ENCODE assay signal across 8 cellular contexts in genomic region chr2:168490916-168491605, GRCh38.
DNase-seq lines count a peak whose midpoint lies in the region; ATAC-seq and TF ChIP-seq lines count a peak whose summit lies in the region.

No MANE protein-coding gene starts in this region.

- H3K4me3 Mint-ChIP-seq in activated naive CD4-positive, alpha-beta T cell treated with anti-CD3 and anti-CD28 coated beads, Interleukin-2, amount 50 U/mL, for 24 hours: peak overlapping the region; percentile 82
- H3K4me3 Mint-ChIP-seq in memory B cell: peak overlapping the region; percentile 25

- peaks cover 71% of the 10 kb centered on the region for H3K4me1 Mint-ChIP-seq in activated naive CD4-positive, alpha-beta T cell treated with anti-CD3 and anti-CD28 coated beads, Interleukin-2, amount 50 U/mL, for 24 hours
- peaks cover 2% of the 10 kb centered on the region for H3K4me1 Mint-ChIP-seq in memory B cell

- DNase-seq in memory B cell (ENCODE audit: low spot score in 2 of 2): no peak
- no peak for DNase-seq in WERI-Rb-1
- DNase-seq in NK-92 (lab: John Stamatoyannopoulos, UW; ENCODE audit: unreplicated experiment): no peak

- peak overlapping the region; percentile 94 for H3K27ac Mint-ChIP-seq in activated naive CD4-positive, alpha-beta T cell treated with anti-CD3 and anti-CD28 coated beads, Interleukin-2, amount 50 U/mL, for 24 hours
- H3K27ac Mint-ChIP-seq in memory B cell: no peak overlapping the region

- peak overlapping the region; percentile 67 to 85 (median 77) for H3K9ac ChIP-seq in BLaER1 treated with 17β-estradiol and CSF1 and Interleukin-3, amounts not matched to agents 10 nM and 100 nM

- H3K27ac ChIP-seq in BLaER1 treated with 17β-estradiol and CSF1 and Interleukin-3, amounts not matched to agents 10 nM and 100 nM: peak overlapping the region; percentile 70 to 93 (median 87)
- no peak overlapping the region for H3K27ac ChIP-seq in WERI-Rb-1

- H3K4me1 ChIP-seq in BLaER1 treated with 17β-estradiol and CSF1 and Interleukin-3, amounts not matched to agents 10 nM and 100 nM: peaks cover 23 to 41% (median 29%) of the 10 kb centered on the region in 10 experiments

- no peaks in the 10 kb centered on the region for H3K9me3 Mint-ChIP-seq in activated naive CD4-positive, alpha-beta T cell treated with anti-CD3 and anti-CD28 coated beads, Interleukin-2, amount 50 U/mL, for 24 hours
- no peaks in the 10 kb centered on the region for H3K9me3 Mint-ChIP-seq in memory B cell

- peaks cover 12 to 62% (median 53%) of the 10 kb centered on the region in 11 experiments; a peak in 20 of 22 replicates for H3K9me3 ChIP-seq in BLaER1 treated with 17β-estradiol and CSF1 and Interleukin-3, amounts not matched to agents 10 nM and 100 nM (replicated peaks in 1 of 11)
- no peaks in the 10 kb centered on the region for H3K9me3 ChIP-seq in WERI-Rb-1 (ENCODE audit: severe bottlenecking)

- H3K36me3 Mint-ChIP-seq in activated naive CD4-positive, alpha-beta T cell treated with anti-CD3 and anti-CD28 coated beads, Interleukin-2, amount 50 U/mL, for 24 hours: peaks cover 8% of the 10 kb centered on the region
- H3K36me3 Mint-ChIP-seq in memory B cell: no peaks in the 10 kb centered on the region

- no peak for TF ChIP-seq CTCF in WERI-Rb-1 (IDR thresholded peaks at IDR 0.05; ENCODE audit: low read depth, low read length)

- H3K27me3 Mint-ChIP-seq in activated naive CD4-positive, alpha-beta T cell treated with anti-CD3 and anti-CD28 coated beads, Interleukin-2, amount 50 U/mL, for 24 hours: no peaks in the 10 kb centered on the region
- peaks cover 3% of the 10 kb centered on the region for H3K27me3 Mint-ChIP-seq in memory B cell

- no peaks in the 10 kb centered on the region for H3K27me3 ChIP-seq in BLaER1 treated with 17β-estradiol and CSF1 and Interleukin-3, amounts not matched to agents 10 nM and 100 nM
- H3K27me3 ChIP-seq in WERI-Rb-1 (ENCODE audit: insufficient read depth, low read depth, severe bottlenecking): no peaks in the 10 kb centered on the region

- H3K4me3 ChIP-seq in BLaER1 treated with 17β-estradiol and CSF1 and Interleukin-3, amounts not matched to agents 10 nM and 100 nM: peak overlapping the region in 9 of 10 experiments; percentile 29 to 62 (median 46); a peak in 17 of 20 replicates
- H3K4me3 ChIP-seq in WERI-Rb-1 (ENCODE audit: low read depth, low read length): no peak overlapping the region

- peaks cover 23 to 51% (median 41%) of the 10 kb centered on the region in 11 experiments; a peak in 21 of 22 replicates for H3K36me3 ChIP-seq in BLaER1 treated with 17β-estradiol and CSF1 and Interleukin-3, amounts not matched to agents 10 nM and 100 nM
- H3K36me3 ChIP-seq in WERI-Rb-1: no peaks in the 10 kb centered on the region

- H4K20me1 ChIP-seq in BLaER1 treated with 17β-estradiol and CSF1 and Interleukin-3, amounts not matched to agents 10 nM and 100 nM: peaks cover 0 to 18% (median 0%) of the 10 kb centered on the region in 11 experiments; a peak in 3 of 22 replicates

- H3K4me2 ChIP-seq in BLaER1 treated with 17β-estradiol and CSF1 and Interleukin-3, amounts not matched to agents 10 nM and 100 nM: peak overlapping the region; percentile 72 to 92 (median 82)

- peak; percentile 20 for ATAC-seq in HG02885 (IDR thresholded peaks at IDR 0.05; ENCODE audit: poor library complexity, unreplicated experiment)
- no peak for ATAC-seq in memory B cell (ENCODE audit: low read depth)
- ATAC-seq in GM19463 (IDR thresholded peaks at IDR 0.05; ENCODE audit: unreplicated experiment): no peak
- no peak for ATAC-seq in HG02981 (IDR thresholded peaks at IDR 0.05; ENCODE audit: unreplicated experiment)
